Comparison of ENCODE assay signal across 9 cellular contexts in the genomic region with DNA sequence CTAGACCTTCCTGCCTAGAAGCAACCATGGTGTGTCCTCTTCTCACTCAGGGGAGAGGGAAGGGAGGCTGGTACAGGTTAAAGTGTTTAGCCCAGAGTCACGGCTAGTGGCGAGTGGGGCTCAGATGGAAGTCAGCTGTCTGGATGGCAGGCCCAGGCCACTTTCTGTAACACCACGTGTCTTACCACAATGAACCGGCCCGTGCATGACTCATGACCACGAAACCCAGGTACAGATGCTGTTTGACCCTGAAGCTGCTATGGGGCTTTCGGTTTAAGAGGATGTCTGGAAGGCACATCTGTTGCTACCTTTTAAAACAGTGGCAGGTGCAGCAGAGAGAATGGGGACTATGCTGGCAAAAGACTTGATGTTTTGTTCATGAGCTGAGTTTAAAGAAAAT. TPM values are rescaled to one million over a fixed set of nuclear protein-coding genes. Genes with fewer than 3 reads are reported as not detected.
DNase-seq lines count a peak whose midpoint lies in the region; ATAC-seq and TF ChIP-seq lines count a peak whose summit lies in the region.
"Had no signal": no experiment of that assay in that cellular context is flagged by ENCODE, and none has a peak within 500 bp of the region (broad histone marks: within the 10 kb centered on the region; RNA-seq: fewer than 3 reads in every experiment).

No MANE protein-coding gene starts in this region.

- POLR2A ChIA-PET in CD8-positive, alpha-beta T cell (lab: Charles Lee) = interaction anchor here (1.1 to 3.2 kb wide), 3 partner anchors 16 to 208 kb away, joined by 3 to 9 read pairs (median 3); a partner anchor contains a TSS

- H3K27me3 ChIP-seq in CD8-positive, alpha-beta T cell (ENCODE audit: insufficient read depth, low read length) = no peaks in the 10 kb centered on the region
- no peaks in the 10 kb centered on the region for H3K27me3 ChIP-seq in H7 (ENCODE audit: control insufficient read depth, insufficient read depth, low read length)

- H3K4me3 ChIP-seq in CD8-positive, alpha-beta T cell (ENCODE audit: low read depth, low read length) = no peak overlapping the region
- H3K4me3 ChIP-seq in H7 (ENCODE audit: insufficient read depth, low read depth, low read length) = no peak overlapping the region

- CTCF ChIA-PET in CD8-positive, alpha-beta T cell (lab: Charles Lee) = interaction anchor here (0.8 to 3.3 kb wide), 4 partner anchors 16 to 31 kb away, joined by 3 to 16 read pairs (median 4); no protein-coding TSS in a partner anchor

- no peaks in the 10 kb centered on the region for H3K9me3 ChIP-seq in CD8-positive, alpha-beta T cell (ENCODE audit: low read length)

- peak overlapping the region; percentile 92 for H3K27ac Mint-ChIP-seq in CD8-positive, alpha-beta T cell
- H3K27ac Mint-ChIP-seq: brain had no signal

- DNase-seq in CD8-positive, alpha-beta T cell = peak in 6 of 7 experiments; percentile 50 to 78 (median 64)
- peak; percentile 50 for DNase-seq in HPDE6-E6E7 (ENCODE audit: extremely low spot score)
- peak; percentile 74 to 77 for DNase-seq in activated T-cell treated with anti-CD3 and anti-CD28 coated beads, Interleukin-2, amount 50 U/mL, for 48 hours
- peak; percentile 72 for DNase-seq in stimulated activated CD4-positive, alpha-beta T cell treated with anti-CD3 and anti-CD28 coated beads, Interleukin-15, amount 100 ng/mL, for 24 hours
- no peak for DNase-seq in H7
- no peak for DNase-seq in midbrain (lab: John Stamatoyannopoulos, UW)
- DNase-seq in DMS 273 (lab: John Stamatoyannopoulos, UW; ENCODE audit: unreplicated experiment) = no peak

- H3K4me3 Mint-ChIP-seq in CD8-positive, alpha-beta T cell = peak overlapping the region; percentile 50
- H3K4me3 Mint-ChIP-seq: brain had no signal

- H3K36me3 Mint-ChIP-seq in CD8-positive, alpha-beta T cell = peaks cover 16% of the 10 kb centered on the region

- H3K4me1 ChIP-seq in CD8-positive, alpha-beta T cell (ENCODE audit: insufficient read depth, low read length) = peaks cover 62% of the 10 kb centered on the region

- no peak for TF ChIP-seq CTCF in CD8-positive, alpha-beta T cell (IDR thresholded peaks at IDR 0.05)

- peaks cover 76% of the 10 kb centered on the region for H3K4me1 Mint-ChIP-seq in CD8-positive, alpha-beta T cell (ENCODE audit: low read depth)
- H3K4me1 Mint-ChIP-seq: brain had no signal

- peak overlapping the region; percentile 15 for H3K27ac ChIP-seq in CD8-positive, alpha-beta T cell (ENCODE audit: low read depth, low read length)

- intact Hi-C loops in CD8-positive, alpha-beta T cell (cut with DNase I, micrococcal nuclease) = loop anchor here (1.0 to 10.0 kb wide), 4 partner anchors 36 to 538 kb away; a partner anchor contains a TSS

- ATAC-seq in CD8-positive, alpha-beta T cell = peak; percentile 35
- peak; percentile 97 for ATAC-seq in GM21515 (IDR thresholded peaks at IDR 0.05; ENCODE audit: unreplicated experiment)

- no peaks in the 10 kb centered on the region for H3K27me3 Mint-ChIP-seq in CD8-positive, alpha-beta T cell (ENCODE audit: low read depth)
- H3K27me3 Mint-ChIP-seq: brain had no signal

- H3K9me3 Mint-ChIP-seq in CD8-positive, alpha-beta T cell = peaks cover 7% of the 10 kb centered on the region

- no peaks in the 10 kb centered on the region for H3K36me3 ChIP-seq in CD8-positive, alpha-beta T cell (ENCODE audit: insufficient read depth, low read length)
- H3K36me3 ChIP-seq in H7 (replicated peaks; ENCODE audit: control insufficient read depth, insufficient read depth, low read length) = no peaks in the 10 kb centered on the region

RNA-seq across cellular contexts. Expression of a gene that starts 36.5 kb away (rescaled TPM):
- 10 to 100 TPM; 18.4 to 22.2 TPM for total RNA-seq in CD8-positive, alpha-beta T cell
- total RNA-seq in H7 (2014; rRNA removed; shearing (Covaris generic)) = 6.8 and 15.2 TPM in 2 replicates

Comparison
In these comparisons a context has a peak if more than half of its experiments do, and no peak if none do; other contexts are left out.
1. DNase-seq: peak in CD8-positive, alpha-beta T cell (6 of 7), HPDE6-E6E7 (single experiment), activated T-cell treated with anti-CD3 and anti-CD28 coated beads, Interleukin-2, amount 50 U/mL, for 48 hours (2 of 2) and stimulated activated CD4-positive, alpha-beta T cell treated with anti-CD3 and anti-CD28 coated beads, Interleukin-15, amount 100 ng/mL, for 24 hours (single experiment); none in H7 (single experiment), midbrain (single experiment) and DMS 273 (single experiment).